ENCODE assay signal across 8 cellular contexts in genomic region chr1:117929340-117930172, GRCh38. TPM values are rescaled to one million over a fixed set of nuclear protein-coding genes. Genes with fewer than 3 reads are reported as not detected.
A peak's percentile ranks its signal among the peaks of the same experiment; 100 is the strongest.
DNase-seq lines count a peak whose midpoint lies in the region; ATAC-seq, FAIRE-seq and TF ChIP-seq lines count a peak whose summit lies in the region.

TSS of gene GDAP2 (minus strand) at chr1:117929621. CDS start at chr1:117920357, 9,264 bp downstream.
TSS of gene WDR3 (plus strand) at chr1:117929739. CDS start at chr1:117933320, 3,581 bp downstream.

- 0% methylated on average over 56 to 64 of the region's 64 CpGs for WGBS in psoas muscle, 3 donors

- peak; percentile 94 for ATAC-seq in GM18499 (IDR thresholded peaks at IDR 0.05; ENCODE audit: insufficient read depth, unreplicated experiment)
- ATAC-seq in HG02943 (IDR thresholded peaks at IDR 0.05; ENCODE audit: low read depth, unreplicated experiment) = peak; percentile 97
- peak; percentile 98 to 99 (median 99) for ATAC-seq in psoas muscle

- H3K4me3 ChIP-seq in right atrium auricular region (peak within 1 kb of the TSS; percentile 83 to 89), psoas muscle (peak within 1 kb of the TSS; percentile 84)

- H3K9me3 ChIP-seq in right atrium auricular region (no peaks in the 10 kb centered on the region), psoas muscle (no peaks in the 10 kb centered on the region)

- TF ChIP-seq CTCF in right atrium auricular region (IDR thresholded peaks at IDR 0.05) = no peak
- TF ChIP-seq CTCF in psoas muscle (IDR thresholded peaks at IDR 0.05) = no peak

- peaks cover 5% of the 10 kb centered on the region for H3K36me3 ChIP-seq in right atrium auricular region
- H3K36me3 ChIP-seq in psoas muscle (ENCODE audit: insufficient read depth in 1 of 2, low read depth in 1 of 2) = peaks cover 0 to 14% of the 10 kb centered on the region in 2 donors

- peaks cover 0 to 32% of the 10 kb centered on the region in 2 donors for H3K4me1 ChIP-seq in right atrium auricular region
- peaks cover 38% of the 10 kb centered on the region for H3K4me1 ChIP-seq in psoas muscle

- intact Hi-C loops in T-helper 2 cell treated with Interferon-gamma antibody and Interleukin-4, amounts not matched to agents 100 ng/mL and 5 ng/mL, for 36 hours (cut with micrococcal nuclease) = loop anchor here (1.0 to 5.0 kb wide), 3 partner anchors 324 to 1211 kb away; partner anchors contain the start of genes MAN1A2 and WARS2
- intact Hi-C loops in psoas muscle (cut with DNase I) = loop anchor here in 1 of 2 donors (5.0 kb wide), 1 partner anchor 47 kb away; no protein-coding TSS in a partner anchor

- peak; percentile 58 for FAIRE-seq in urothelium cell line (lab: Jason Lieb, UNC)

- DNase-seq in NCI-H187 treated with DMSO at 0.1 percent for 48 hours (lab: John Stamatoyannopoulos, UW) = peak; percentile 95
- DNase-seq in anterior cingulate cortex (lab: John Stamatoyannopoulos, UW) = peak; percentile 60 to 99 (median 95)
- peak; percentile 97 for DNase-seq in right atrium auricular region (ENCODE audit: low spot score)
- DNase-seq in psoas muscle = peak; percentile 96 to 98
- peak; percentile 97 for DNase-seq in urothelium cell line (ENCODE audit: low spot score)

- H3K27me3 ChIP-seq in right atrium auricular region = no peaks in the 10 kb centered on the region
- H3K27me3 ChIP-seq in psoas muscle (ENCODE audit: insufficient read depth in 3 of 3, low read length in 2 of 3) = no peaks in the 10 kb centered on the region

- H3K27ac ChIP-seq in right atrium auricular region (peak within 1 kb of the TSS; percentile 80 to 83), psoas muscle (peak within 1 kb of the TSS; percentile 91)

RNA-seq across cellular contexts. Expression of gene GDAP2, which starts in this region (rescaled TPM):
- total RNA-seq in T-helper 2 cell treated with Interferon-gamma antibody and Interleukin-4, amounts not matched to agents 100 ng/mL and 5 ng/mL, for 36 hours = 20.4 and 22.4 TPM in 2 replicates
- total RNA-seq in right atrium auricular region (10 to 100 TPM; 13.2 to 13.4 TPM), psoas muscle (10 to 100 TPM in 2 of 4 donors, 1 to 10 TPM in 2; 9.3 to 12.2 (median 9.9) TPM)
- polyA plus RNA-seq in psoas muscle = 1 to 10 TPM; 2.4 to 7.8 (median 6.6) TPM

RNA-seq across cellular contexts. Expression of gene WDR3, which starts in this region (rescaled TPM):
- total RNA-seq in T-helper 2 cell treated with Interferon-gamma antibody and Interleukin-4, amounts not matched to agents 100 ng/mL and 5 ng/mL, for 36 hours = 27.8 and 33.1 TPM in 2 replicates
- total RNA-seq in right atrium auricular region (10 to 100 TPM in 1 of 2 donors, 1 to 10 TPM in 1; 4.3 to 12.6 TPM), psoas muscle (10 to 100 TPM; 18.1 to 40.3 (median 36.9) TPM)
- 10 to 100 TPM in 2 of 3 donors, 1 to 10 TPM in 1; 6.5 to 23.3 (median 16.7) TPM for polyA plus RNA-seq in psoas muscle

Comparison
In these comparisons a context has a peak if more than half of its experiments do, and no peak if none do; other contexts are left out.
1. Peak in every context shown above with its lines: DNase-seq, ATAC-seq, H3K4me3 ChIP-seq and H3K27ac ChIP-seq.